In the genomic region with DNA sequence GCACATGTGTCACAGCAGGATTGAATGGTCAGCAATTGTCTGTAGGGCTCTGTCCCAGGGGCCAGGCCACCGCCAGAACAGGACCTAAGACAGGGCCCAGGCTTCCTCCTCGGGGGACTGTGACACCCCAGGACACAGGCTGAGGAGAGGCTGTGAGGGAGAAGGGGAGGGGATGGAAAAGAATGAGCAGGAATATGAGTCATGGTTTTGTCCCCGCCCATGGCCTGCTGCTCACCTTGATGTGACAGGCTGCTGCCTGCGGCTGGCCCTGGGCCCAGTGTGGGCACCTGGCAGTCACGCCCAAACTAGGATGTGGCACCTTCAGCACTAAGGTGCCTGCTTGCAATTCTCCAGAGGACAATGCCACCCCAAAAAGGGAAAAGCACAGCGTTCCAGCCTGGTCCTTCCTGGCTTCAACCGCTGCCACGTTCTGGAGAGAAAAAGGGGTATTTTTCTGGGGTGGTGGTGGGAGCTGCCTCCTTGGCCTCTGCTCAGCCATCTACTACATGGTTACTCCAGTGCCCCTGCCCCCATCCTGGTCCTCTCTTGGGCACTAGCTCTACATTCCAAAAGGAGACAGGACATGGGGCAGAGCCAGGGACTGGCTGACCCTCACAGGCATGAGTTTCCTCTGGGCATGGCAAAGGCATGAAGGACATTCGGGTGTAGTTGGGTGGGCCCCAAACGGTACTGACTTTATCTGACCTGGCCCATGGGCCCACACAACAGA, we compare ENCODE assay signal across 11 cellular contexts.
A peak's percentile ranks its signal among the peaks of the same experiment; 100 is the strongest.
DNase-seq lines count a peak whose midpoint lies in the region; ATAC-seq and TF ChIP-seq lines count a peak whose summit lies in the region.
"Had no signal": no experiment of that assay in that cellular context is flagged by ENCODE, and none has a peak within 500 bp of the region (broad histone marks: within the 10 kb centered on the region; RNA-seq: fewer than 3 reads in every experiment).

No MANE protein-coding gene starts in this region.

- H3K9me3 Mint-ChIP-seq in type B pancreatic cell: no peaks in the 10 kb centered on the region
- H3K9me3 Mint-ChIP-seq: activated naive CD8-positive, alpha-beta T cell treated with anti-CD3 and anti-CD28 coated beads, Interleukin-2, amount 10 ng/mL, durations not matched to agents 7 days and 5 days had no signal

- TF ChIP-seq POLR2A in Peyer's patch (IDR thresholded peaks at IDR 0.05): peak in 1 of 2 donors; percentile 29

- intact Hi-C loops in Right ventricle myocardium superior (cut with DNase I) (no loop called here), cardiac septum (cut with DNase I) (no loop called here)

- H3K9me3 ChIP-seq in Peyer's patch: no peaks in the 10 kb centered on the region
- H3K9me3 ChIP-seq: BLaER1 had no signal

- TF ChIP-seq CTCF in Peyer's patch (IDR thresholded peaks at IDR 0.05) (no peak), type B pancreatic cell (conservative IDR thresholded peaks at IDR 0.05) (no peak)

- no peak overlapping the region for H3K4me3 Mint-ChIP-seq in type B pancreatic cell
- H3K4me3 Mint-ChIP-seq: activated naive CD8-positive, alpha-beta T cell treated with anti-CD3 and anti-CD28 coated beads, Interleukin-2, amount 10 ng/mL, durations not matched to agents 7 days and 5 days had no signal

- H3K4me1 Mint-ChIP-seq in type B pancreatic cell (ENCODE audit: unreplicated experiment): peaks cover 49% of the 10 kb centered on the region
- H3K4me1 Mint-ChIP-seq: activated naive CD8-positive, alpha-beta T cell treated with anti-CD3 and anti-CD28 coated beads, Interleukin-2, amount 10 ng/mL, durations not matched to agents 7 days and 5 days had no signal

- no peaks in the 10 kb centered on the region for H3K36me3 ChIP-seq in Peyer's patch
- H3K36me3 ChIP-seq: BLaER1 had no signal

- peak overlapping the region; percentile 77 for H3K27ac Mint-ChIP-seq in type B pancreatic cell
- H3K27ac Mint-ChIP-seq: activated naive CD8-positive, alpha-beta T cell treated with anti-CD3 and anti-CD28 coated beads, Interleukin-2, amount 10 ng/mL, durations not matched to agents 7 days and 5 days had no signal

- H3K4me3 ChIP-seq in Peyer's patch: no peak overlapping the region
- H3K4me3 ChIP-seq: BLaER1 had no signal

- peak; percentile 55 for ATAC-seq in Right ventricle myocardium superior (ENCODE audit: poor library complexity)

- peak overlapping the region in 3 of 4 donors; percentile 72 to 86 (median 78) for H3K27ac ChIP-seq in Peyer's patch
- H3K27ac ChIP-seq: BLaER1 had no signal

- H3K27me3 ChIP-seq in Peyer's patch: no peaks in the 10 kb centered on the region
- H3K27me3 ChIP-seq: BLaER1 had no signal

- H3K27me3 Mint-ChIP-seq in type B pancreatic cell: no peaks in the 10 kb centered on the region

- H3K36me3 Mint-ChIP-seq in type B pancreatic cell: peaks cover 18% of the 10 kb centered on the region
- H3K36me3 Mint-ChIP-seq: activated naive CD8-positive, alpha-beta T cell treated with anti-CD3 and anti-CD28 coated beads, Interleukin-2, amount 10 ng/mL, durations not matched to agents 7 days and 5 days had no signal

- DNase-seq in Right ventricle myocardium superior (no peak), cardiac septum (ENCODE audit: low spot score) (no peak), Peyer's patch (peak in 2 of 3 donors; percentile 91 to 92), iPS-NIHi7 (ENCODE audit: extremely low spot score) (peak; percentile 26), type B pancreatic cell (ENCODE audit: extremely low spot score, unreplicated experiment) (no peak), UCSD-AML1 (lab: John Stamatoyannopoulos, UW; ENCODE audit: unreplicated experiment) (no peak), NCI-H82 (lab: John Stamatoyannopoulos, UW) (no peak)
- DNase-seq in activated CD4-positive, CD25-positive, alpha-beta regulatory T cell treated with anti-CD3 and anti-CD28 coated beads, Interleukin-2, amount 50 U/mL, for 72 hours: no peak
- DNase-seq: activated naive CD8-positive, alpha-beta T cell treated with anti-CD3 and anti-CD28 coated beads, Interleukin-2, amount 10 ng/mL, durations not matched to agents 7 days and 5 days; NCI-H187 had no signal

- peaks cover 0 to 47% (median 0%) of the 10 kb centered on the region in 4 donors for H3K4me1 ChIP-seq in Peyer's patch

Comparison
In these comparisons a context has a peak if more than half of its experiments do, and no peak if none do; other contexts are left out.
1. DNase-seq: peak in Peyer's patch (2 of 3) and iPS-NIHi7 (single experiment); none in Right ventricle myocardium superior (single experiment), cardiac septum (single experiment), type B pancreatic cell (single experiment), UCSD-AML1 (single experiment), NCI-H82 (single experiment) and activated CD4-positive, CD25-positive, alpha-beta regulatory T cell treated with anti-CD3 and anti-CD28 coated beads, Interleukin-2, amount 50 U/mL, for 72 hours (single experiment).